1 cellular context compared by ENCODE assay signal in the genomic region with DNA sequence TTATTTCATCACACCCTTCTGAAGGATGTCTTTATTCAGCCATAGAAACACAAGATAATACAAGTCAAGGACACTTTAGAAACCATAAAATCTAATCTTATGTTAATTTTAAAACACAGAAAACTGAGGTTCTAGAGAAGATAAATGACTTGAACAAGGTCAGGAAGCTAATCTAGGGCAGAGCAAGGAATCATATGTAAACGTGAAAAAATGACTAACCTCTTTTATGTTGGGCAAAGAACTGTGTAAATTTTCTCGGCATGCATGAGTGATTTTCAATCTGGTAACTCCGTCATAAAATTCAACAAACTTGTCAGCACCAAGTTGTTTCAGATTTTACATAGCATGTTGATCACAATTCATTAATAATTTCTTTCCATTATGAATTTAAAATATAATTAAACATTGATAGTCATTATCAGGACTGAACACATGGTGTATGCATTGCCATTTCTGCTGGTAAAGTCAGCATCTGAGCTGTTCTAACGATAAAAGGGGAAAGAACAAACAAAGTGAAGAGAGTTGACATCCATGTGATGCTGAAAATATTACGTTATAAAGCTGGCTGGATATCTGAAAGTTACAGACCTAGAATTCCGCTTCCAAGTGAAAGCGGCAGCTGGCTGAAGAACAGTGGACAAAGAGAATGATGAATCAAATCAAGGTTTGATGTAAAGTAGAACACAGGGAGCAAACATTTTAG.
TF ChIP-seq lines count a peak whose summit lies in the region.

No MANE protein-coding gene starts in this region.

TF ChIP-seq in K562, 482 proteins besides CTCF, POLR2A, EP300 and RAD21 (continued from another document):
- TF ChIP-seq, protein P1, sequence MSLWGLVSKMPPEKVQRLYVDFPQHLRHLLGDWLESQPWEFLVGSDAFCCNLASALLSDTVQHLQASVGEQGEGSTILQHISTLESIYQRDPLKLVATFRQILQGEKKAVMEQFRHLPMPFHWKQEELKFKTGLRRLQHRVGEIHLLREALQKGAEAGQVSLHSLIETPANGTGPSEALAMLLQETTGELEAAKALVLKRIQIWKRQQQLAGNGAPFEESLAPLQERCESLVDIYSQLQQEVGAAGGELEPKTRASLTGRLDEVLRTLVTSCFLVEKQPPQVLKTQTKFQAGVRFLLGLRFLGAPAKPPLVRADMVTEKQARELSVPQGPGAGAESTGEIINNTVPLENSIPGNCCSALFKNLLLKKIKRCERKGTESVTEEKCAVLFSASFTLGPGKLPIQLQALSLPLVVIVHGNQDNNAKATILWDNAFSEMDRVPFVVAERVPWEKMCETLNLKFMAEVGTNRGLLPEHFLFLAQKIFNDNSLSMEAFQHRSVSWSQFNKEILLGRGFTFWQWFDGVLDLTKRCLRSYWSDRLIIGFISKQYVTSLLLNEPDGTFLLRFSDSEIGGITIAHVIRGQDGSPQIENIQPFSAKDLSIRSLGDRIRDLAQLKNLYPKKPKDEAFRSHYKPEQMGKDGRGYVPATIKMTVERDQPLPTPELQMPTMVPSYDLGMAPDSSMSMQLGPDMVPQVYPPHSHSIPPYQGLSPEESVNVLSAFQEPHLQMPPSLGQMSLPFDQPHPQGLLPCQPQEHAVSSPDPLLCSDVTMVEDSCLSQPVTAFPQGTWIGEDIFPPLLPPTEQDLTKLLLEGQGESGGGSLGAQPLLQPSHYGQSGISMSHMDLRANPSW (CRISPR knock-in tag; IDR thresholded peaks at IDR 0.05): no peak
- no peak for TF ChIP-seq CHD1 (IDR thresholded peaks at IDR 0.05; ENCODE audit: low read length)
- TF ChIP-seq CHD4 (IDR thresholded peaks at IDR 0.05; ENCODE audit: insufficient read depth, insufficient replicate concordance, low read depth, low read length, poor library complexity, severe bottlenecking): no peak
- no peak for TF ChIP-seq PHF20 (IDR thresholded peaks at IDR 0.05; ENCODE audit: partially characterized antibody)
- TF ChIP-seq, protein P2, sequence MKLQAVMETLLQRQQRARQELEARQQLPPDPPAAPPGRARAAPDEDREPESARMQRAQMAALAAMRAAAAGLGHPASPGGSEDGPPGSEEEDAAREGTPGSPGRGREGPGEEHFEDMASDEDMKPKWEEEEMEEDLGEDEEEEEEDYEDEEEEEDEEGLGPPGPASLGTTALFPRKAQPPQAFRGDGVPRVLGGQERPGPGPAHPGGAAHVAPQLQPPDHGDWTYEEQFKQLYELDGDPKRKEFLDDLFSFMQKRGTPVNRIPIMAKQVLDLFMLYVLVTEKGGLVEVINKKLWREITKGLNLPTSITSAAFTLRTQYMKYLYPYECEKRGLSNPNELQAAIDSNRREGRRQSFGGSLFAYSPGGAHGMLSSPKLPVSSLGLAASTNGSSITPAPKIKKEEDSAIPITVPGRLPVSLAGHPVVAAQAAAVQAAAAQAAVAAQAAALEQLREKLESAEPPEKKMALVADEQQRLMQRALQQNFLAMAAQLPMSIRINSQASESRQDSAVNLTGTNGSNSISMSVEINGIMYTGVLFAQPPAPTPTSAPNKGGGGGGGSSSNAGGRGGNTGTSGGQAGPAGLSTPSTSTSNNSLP (IDR thresholded peaks at IDR 0.05; ENCODE audit: borderline replicate concordance, low read depth, low read length): 0 out of 2 replicates have a peak, but pooled peaks have one; percentile 40
- no peak for TF ChIP-seq PRMT5 (CRISPR knock-in tag; IDR thresholded peaks at IDR 0.05)
- TF ChIP-seq TAL1 (IDR thresholded peaks at IDR 0.05): peak; percentile 62
- TF ChIP-seq, protein P3, sequence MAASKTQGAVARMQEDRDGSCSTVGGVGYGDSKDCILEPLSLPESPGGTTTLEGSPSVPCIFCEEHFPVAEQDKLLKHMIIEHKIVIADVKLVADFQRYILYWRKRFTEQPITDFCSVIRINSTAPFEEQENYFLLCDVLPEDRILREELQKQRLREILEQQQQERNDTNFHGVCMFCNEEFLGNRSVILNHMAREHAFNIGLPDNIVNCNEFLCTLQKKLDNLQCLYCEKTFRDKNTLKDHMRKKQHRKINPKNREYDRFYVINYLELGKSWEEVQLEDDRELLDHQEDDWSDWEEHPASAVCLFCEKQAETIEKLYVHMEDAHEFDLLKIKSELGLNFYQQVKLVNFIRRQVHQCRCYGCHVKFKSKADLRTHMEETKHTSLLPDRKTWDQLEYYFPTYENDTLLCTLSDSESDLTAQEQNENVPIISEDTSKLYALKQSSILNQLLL (CRISPR knock-in tag; IDR thresholded peaks at IDR 0.05; ENCODE audit: borderline replicate concordance): no peak
- TF ChIP-seq, protein P4, sequence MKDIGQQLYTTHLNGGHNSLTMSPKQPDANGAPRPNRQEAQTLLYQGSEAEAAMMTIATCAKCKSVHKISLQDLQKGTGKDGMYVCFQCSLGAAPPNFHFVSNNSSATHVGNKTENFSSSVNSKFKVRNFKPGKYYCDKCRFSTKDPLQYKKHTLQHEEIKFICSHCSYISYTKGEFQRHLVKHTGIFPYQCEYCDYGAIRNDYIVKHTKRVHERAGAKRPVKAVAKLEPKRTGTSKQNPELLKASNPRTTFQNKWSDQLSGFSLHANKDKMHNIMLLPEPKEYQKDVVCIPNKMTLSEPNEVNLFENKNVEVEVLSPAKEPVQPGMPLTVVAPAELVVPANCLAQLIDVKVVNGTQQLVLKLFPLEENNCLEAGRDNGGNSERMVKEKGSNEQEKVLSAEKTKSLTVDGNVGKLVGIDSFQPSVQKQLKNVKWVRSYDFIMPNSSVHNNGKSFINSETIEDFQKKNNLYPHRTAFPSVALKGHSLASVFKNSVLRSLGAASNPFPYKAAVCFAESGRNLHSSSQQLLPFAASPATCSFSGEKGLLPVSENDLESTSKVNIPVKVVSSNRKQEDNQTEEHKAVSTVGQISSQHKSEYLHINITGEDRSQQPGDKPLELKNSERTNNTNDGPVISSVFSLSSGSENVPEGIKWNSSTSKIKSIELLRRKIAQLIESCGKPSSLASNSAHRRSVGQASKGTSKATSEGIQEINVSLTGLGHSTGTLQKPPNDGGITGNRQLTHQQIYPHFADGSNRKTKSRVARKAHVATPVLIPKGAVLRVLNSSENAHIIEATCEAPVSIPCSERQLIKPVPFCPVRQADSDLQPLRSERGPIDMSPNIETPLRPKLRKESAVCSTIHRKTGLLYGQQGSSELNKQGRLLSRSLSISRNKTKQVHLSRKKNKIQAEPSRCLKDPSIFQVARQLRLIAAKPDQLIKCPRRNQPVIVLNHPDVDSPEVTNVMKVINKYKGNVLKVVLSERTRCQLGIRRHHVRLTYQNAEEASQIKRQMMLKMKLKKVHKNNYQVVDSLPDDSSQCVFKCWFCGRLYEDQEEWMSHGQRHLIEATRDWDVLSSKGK (CRISPR knock-in tag; IDR thresholded peaks at IDR 0.05): no peak
- peak; percentile 79 for TF ChIP-seq CBFA2T3 (IDR thresholded peaks at IDR 0.05)
- TF ChIP-seq HLTF (IDR thresholded peaks at IDR 0.05): no peak
- TF ChIP-seq, protein P5, sequence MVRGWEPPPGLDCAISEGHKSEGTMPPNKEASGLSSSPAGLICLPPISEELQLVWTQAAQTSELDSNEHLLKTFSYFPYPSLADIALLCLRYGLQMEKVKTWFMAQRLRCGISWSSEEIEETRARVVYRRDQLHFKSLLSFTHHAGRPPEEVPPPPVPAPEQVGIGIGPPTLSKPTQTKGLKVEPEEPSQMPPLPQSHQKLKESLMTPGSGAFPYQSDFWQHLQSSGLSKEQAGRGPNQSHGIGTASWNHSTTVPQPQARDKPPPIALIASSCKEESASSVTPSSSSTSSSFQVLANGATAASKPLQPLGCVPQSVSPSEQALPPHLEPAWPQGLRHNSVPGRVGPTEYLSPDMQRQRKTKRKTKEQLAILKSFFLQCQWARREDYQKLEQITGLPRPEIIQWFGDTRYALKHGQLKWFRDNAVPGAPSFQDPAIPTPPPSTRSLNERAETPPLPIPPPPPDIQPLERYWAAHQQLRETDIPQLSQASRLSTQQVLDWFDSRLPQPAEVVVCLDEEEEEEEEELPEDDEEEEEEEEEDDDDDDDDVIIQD (CRISPR knock-in tag; IDR thresholded peaks at IDR 0.05): no peak
- no peak for TF ChIP-seq RBM22 (IDR thresholded peaks at IDR 0.05; ENCODE audit: low read depth, low read length, poor library complexity, severe bottlenecking)
- no peak for TF ChIP-seq MED1 (CRISPR knock-in tag; IDR thresholded peaks at IDR 0.05; ENCODE audit: borderline replicate concordance)
- no peak for TF ChIP-seq ZNF764 (CRISPR knock-in tag; IDR thresholded peaks at IDR 0.05; ENCODE audit: low read depth)
- TF ChIP-seq GABPB2 (CRISPR knock-in tag; conservative IDR thresholded peaks at IDR 0.05): no peak
